Comparison of ENCODE assay signal across 1 cellular context in genomic region chr2:210539578-210540416, GRCh38.
TF ChIP-seq lines count a peak whose summit lies in the region.

No MANE protein-coding gene starts in this region.

TF ChIP-seq in HepG2, 621 proteins besides CTCF, POLR2A, EP300 and RAD21 (continues in another document):
- TF ChIP-seq AHDC1 (CRISPR knock-in tag; IDR thresholded peaks at IDR 0.05; ENCODE audit: borderline replicate concordance) (0 out of 2 replicates have a peak, but pooled peaks have one; percentile 29), PITX1 (CRISPR knock-in tag; IDR thresholded peaks at IDR 0.05) (0 out of 2 replicates have a peak, but pooled peaks have one; percentile 19), ZNF605 (CRISPR knock-in tag; IDR thresholded peaks at IDR 0.05) (peak; percentile 44; the same call in 1 of the 2 replicates), IRF2 (CRISPR knock-in tag; IDR thresholded peaks at IDR 0.05) (0 out of 2 replicates have a peak, but pooled peaks have one; percentile 40), ZNF878 (CRISPR knock-in tag; IDR thresholded peaks at IDR 0.05) (peak; percentile 36; the same call in 1 of the 2 replicates), CREB1 (IDR thresholded peaks at IDR 0.05) (no peak), CREB1 (CRISPR knock-in tag; IDR thresholded peaks at IDR 0.05) (peak; percentile 35; the same call in 1 of the 2 replicates), FOXC1 (CRISPR knock-in tag; IDR thresholded peaks at IDR 0.05; ENCODE audit: borderline replicate concordance) (peak; percentile 60; the same call in 1 of the 2 replicates), RFXAP (CRISPR knock-in tag; IDR thresholded peaks at IDR 0.05; ENCODE audit: borderline replicate concordance) (no peak), SAP130 (CRISPR knock-in tag; IDR thresholded peaks at IDR 0.05; ENCODE audit: low read depth) (peak; percentile 8; the same call in 1 of the 2 replicates), ZNF44 (CRISPR knock-in tag; IDR thresholded peaks at IDR 0.05) (no peak), ZBTB39 (CRISPR knock-in tag; IDR thresholded peaks at IDR 0.05) (0 out of 2 replicates have a peak, but pooled peaks have one; percentile 49), IKZF1 (IDR thresholded peaks at IDR 0.05) (no peak), LCORL (IDR thresholded peaks at IDR 0.05) (no peak), LCORL (CRISPR knock-in tag; IDR thresholded peaks at IDR 0.05) (peak; percentile 33; the same call in 1 of the 2 replicates), DNMT3B (CRISPR knock-in tag; conservative IDR thresholded peaks at IDR 0.05) (0 out of 2 replicates have a peak, but pooled peaks have one; percentile 17), HNF1A (IDR thresholded peaks at IDR 0.05; ENCODE audit: low read depth) (peak; percentile 38; the same call in 1 of the 2 replicates), HNF1A (CRISPR knock-in tag; IDR thresholded peaks at IDR 0.05; ENCODE audit: borderline replicate concordance) (no peak), ZNF781 (CRISPR knock-in tag; IDR thresholded peaks at IDR 0.05; ENCODE audit: borderline replicate concordance, not compliant biosample characterization) (peak; percentile 57), ELF3 (CRISPR knock-in tag; IDR thresholded peaks at IDR 0.05) (0 out of 2 replicates have a peak, but pooled peaks have one; percentile 19), GABPA (IDR thresholded peaks at IDR 0.05; ENCODE audit: low read depth, low read length) (no peak), GABPA (CRISPR knock-in tag; IDR thresholded peaks at IDR 0.05; ENCODE audit: low read depth) (0 out of 2 replicates have a peak, but pooled peaks have one; percentile 25), ZNF501 (CRISPR knock-in tag; IDR thresholded peaks at IDR 0.05) (peak; percentile 32; the same call in 1 of the 2 replicates), KMT2A (CRISPR knock-in tag; IDR thresholded peaks at IDR 0.05) (peak; percentile 38; the same call in 1 of the 2 replicates), TEAD3 (CRISPR knock-in tag; optimal IDR thresholded peaks at IDR 0.05; ENCODE audit: borderline replicate concordance) (peak; percentile 39), ZNF292 (CRISPR knock-in tag; IDR thresholded peaks at IDR 0.05; ENCODE audit: borderline replicate concordance, low read depth) (peak; percentile 73; the same call in 1 of the 2 replicates), GATAD2A (CRISPR knock-in tag; IDR thresholded peaks at IDR 0.05) (peak; percentile 7; the same call in 1 of the 2 replicates), HIC2 (CRISPR knock-in tag; IDR thresholded peaks at IDR 0.05; ENCODE audit: low read depth) (no peak), ZNF564 (CRISPR knock-in tag; IDR thresholded peaks at IDR 0.05) (no peak), ZNF546 (CRISPR knock-in tag; conservative IDR thresholded peaks at IDR 0.05) (no peak), ZMYM4 (CRISPR knock-in tag; IDR thresholded peaks at IDR 0.05) (peak; percentile 38), SOX5 (CRISPR knock-in tag; IDR thresholded peaks at IDR 0.05; ENCODE audit: borderline replicate concordance) (peak; percentile 4; the same call in 1 of the 2 replicates)
- TF ChIP-seq, protein P1, sequence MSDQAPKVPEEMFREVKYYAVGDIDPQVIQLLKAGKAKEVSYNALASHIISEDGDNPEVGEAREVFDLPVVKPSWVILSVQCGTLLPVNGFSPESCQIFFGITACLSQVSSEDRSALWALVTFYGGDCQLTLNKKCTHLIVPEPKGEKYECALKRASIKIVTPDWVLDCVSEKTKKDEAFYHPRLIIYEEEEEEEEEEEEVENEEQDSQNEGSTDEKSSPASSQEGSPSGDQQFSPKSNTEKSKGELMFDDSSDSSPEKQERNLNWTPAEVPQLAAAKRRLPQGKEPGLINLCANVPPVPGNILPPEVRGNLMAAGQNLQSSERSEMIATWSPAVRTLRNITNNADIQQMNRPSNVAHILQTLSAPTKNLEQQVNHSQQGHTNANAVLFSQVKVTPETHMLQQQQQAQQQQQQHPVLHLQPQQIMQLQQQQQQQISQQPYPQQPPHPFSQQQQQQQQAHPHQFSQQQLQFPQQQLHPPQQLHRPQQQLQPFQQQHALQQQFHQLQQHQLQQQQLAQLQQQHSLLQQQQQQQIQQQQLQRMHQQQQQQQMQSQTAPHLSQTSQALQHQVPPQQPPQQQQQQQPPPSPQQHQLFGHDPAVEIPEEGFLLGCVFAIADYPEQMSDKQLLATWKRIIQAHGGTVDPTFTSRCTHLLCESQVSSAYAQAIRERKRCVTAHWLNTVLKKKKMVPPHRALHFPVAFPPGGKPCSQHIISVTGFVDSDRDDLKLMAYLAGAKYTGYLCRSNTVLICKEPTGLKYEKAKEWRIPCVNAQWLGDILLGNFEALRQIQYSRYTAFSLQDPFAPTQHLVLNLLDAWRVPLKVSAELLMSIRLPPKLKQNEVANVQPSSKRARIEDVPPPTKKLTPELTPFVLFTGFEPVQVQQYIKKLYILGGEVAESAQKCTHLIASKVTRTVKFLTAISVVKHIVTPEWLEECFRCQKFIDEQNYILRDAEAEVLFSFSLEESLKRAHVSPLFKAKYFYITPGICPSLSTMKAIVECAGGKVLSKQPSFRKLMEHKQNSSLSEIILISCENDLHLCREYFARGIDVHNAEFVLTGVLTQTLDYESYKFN (CRISPR knock-in tag; conservative IDR thresholded peaks at IDR 0.05): peak; percentile 54
- TF ChIP-seq, protein P2, sequence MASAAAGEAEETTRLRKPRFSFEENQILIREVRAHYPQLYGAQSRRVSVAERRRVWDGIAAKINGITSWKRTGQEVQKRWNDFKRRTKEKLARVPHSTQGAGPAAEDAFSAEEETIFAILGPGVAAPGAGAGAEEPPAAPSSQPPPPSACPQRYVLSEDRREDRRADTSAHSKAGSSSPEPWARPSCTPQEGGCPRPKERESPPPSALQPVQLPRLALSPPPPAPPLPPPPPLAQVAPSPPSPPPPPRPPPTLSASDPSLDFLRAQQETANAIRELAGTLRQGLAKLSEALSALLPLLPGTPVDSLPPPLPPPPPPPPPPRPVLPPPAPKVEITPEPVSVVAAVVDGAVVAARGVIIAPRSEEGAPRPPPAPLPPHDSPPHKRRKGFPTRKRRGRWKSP (CRISPR knock-in tag; IDR thresholded peaks at IDR 0.05): peak; percentile 57; the same call in 1 of the 2 replicates
- TF ChIP-seq, protein P3, sequence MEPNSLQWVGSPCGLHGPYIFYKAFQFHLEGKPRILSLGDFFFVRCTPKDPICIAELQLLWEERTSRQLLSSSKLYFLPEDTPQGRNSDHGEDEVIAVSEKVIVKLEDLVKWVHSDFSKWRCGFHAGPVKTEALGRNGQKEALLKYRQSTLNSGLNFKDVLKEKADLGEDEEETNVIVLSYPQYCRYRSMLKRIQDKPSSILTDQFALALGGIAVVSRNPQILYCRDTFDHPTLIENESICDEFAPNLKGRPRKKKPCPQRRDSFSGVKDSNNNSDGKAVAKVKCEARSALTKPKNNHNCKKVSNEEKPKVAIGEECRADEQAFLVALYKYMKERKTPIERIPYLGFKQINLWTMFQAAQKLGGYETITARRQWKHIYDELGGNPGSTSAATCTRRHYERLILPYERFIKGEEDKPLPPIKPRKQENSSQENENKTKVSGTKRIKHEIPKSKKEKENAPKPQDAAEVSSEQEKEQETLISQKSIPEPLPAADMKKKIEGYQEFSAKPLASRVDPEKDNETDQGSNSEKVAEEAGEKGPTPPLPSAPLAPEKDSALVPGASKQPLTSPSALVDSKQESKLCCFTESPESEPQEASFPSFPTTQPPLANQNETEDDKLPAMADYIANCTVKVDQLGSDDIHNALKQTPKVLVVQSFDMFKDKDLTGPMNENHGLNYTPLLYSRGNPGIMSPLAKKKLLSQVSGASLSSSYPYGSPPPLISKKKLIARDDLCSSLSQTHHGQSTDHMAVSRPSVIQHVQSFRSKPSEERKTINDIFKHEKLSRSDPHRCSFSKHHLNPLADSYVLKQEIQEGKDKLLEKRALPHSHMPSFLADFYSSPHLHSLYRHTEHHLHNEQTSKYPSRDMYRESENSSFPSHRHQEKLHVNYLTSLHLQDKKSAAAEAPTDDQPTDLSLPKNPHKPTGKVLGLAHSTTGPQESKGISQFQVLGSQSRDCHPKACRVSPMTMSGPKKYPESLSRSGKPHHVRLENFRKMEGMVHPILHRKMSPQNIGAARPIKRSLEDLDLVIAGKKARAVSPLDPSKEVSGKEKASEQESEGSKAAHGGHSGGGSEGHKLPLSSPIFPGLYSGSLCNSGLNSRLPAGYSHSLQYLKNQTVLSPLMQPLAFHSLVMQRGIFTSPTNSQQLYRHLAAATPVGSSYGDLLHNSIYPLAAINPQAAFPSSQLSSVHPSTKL (CRISPR knock-in tag; IDR thresholded peaks at IDR 0.05): peak; percentile 22; the same call in 1 of the 2 replicates
